Comparison of ENCODE assay signal across 8 cellular contexts in the genomic region with DNA sequence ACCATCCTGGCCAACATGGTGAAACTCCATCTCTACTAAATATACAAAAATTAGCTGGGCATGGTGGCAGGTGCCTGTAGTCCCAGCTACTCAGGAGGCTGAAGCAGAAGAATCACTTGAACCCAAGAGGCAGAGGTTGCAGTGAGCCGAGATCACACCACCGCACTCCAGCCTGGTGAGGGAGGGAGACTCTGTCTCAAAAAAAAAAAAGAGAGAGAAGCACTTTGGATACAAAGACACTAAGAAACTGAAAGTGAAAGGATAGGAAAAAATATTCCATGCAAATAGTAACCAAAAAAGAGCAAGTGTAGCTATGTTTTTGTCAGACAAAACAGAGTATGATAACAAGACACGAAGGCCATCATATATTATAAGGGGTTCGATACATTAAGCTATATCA. TPM values are rescaled to one million over a fixed set of nuclear protein-coding genes. Genes with fewer than 3 reads are reported as not detected.
DNase-seq lines count a peak whose midpoint lies in the region; ATAC-seq and TF ChIP-seq lines count a peak whose summit lies in the region.
"Not testable (repeated sequence)": the region's sequence is repeated elsewhere in the genome, so short reads cannot be mapped to it uniquely, and the experiment has no call there.

No MANE protein-coding gene starts in this region.

- ATAC-seq in DND-41 (ENCODE audit: insufficient read depth, low read depth): peak; percentile 56; the same call in 2 of the 3 replicates
- ATAC-seq in activated T-helper 17 cell treated with anti-CD3 and anti-CD28 coated beads, Interleukin-2, amount 50 U/mL, for 72 hours (replicated peaks); gastrocnemius medialis: not testable (repeated sequence)
- peak in 5 of 8 donors; percentile 47 to 74 (median 66) for ATAC-seq in heart right ventricle
- ATAC-seq in memory B cell (ENCODE audit: low read depth): peak; percentile 49

- H4K20me1 ChIP-seq in DND-41 (ENCODE audit: insufficient read depth, low read length): peaks cover 22% of the 10 kb centered on the region; the same call in 1 of the 2 replicates

- peaks cover 99% of the 10 kb centered on the region for H3K79me2 ChIP-seq in DND-41 (ENCODE audit: insufficient read depth, low read length)

- H3K4me1 ChIP-seq in DND-41 (ENCODE audit: insufficient read depth, low read length) (peaks cover 78% of the 10 kb centered on the region), heart right ventricle (peaks cover 0 to 56% (median 35%) of the 10 kb centered on the region in 9 donors), gastrocnemius medialis (peaks cover 4 to 14% of the 10 kb centered on the region in 2 donors), vagina (peaks cover 23% of the 10 kb centered on the region)

- not testable (repeated sequence) for H3K36me3 ChIP-seq in DND-41 (ENCODE audit: insufficient read depth, low read length); heart right ventricle; gastrocnemius medialis; vagina

- peak overlapping the region in 1 of 2 experiments; percentile 30; a peak in 1 of 4 replicates for H3K4me3 ChIP-seq in DND-41 (ENCODE audit: low read depth in 1 of 2, low read length in 2 of 2)
- H3K4me3 ChIP-seq in choroid plexus epithelial cell (ENCODE audit: low read depth, low read length): not testable (repeated sequence)
- peak overlapping the region in 8 of 10 donors; percentile 10 to 39 (median 32) for H3K4me3 ChIP-seq in heart right ventricle
- H3K4me3 ChIP-seq in gastrocnemius medialis: peak overlapping the region in 3 of 4 donors; percentile 3 to 30 (median 28)
- peak overlapping the region in 1 of 2 donors; percentile 5 for H3K4me3 ChIP-seq in vagina

- H3K9me3 Mint-ChIP-seq in activated T-helper 17 cell treated with anti-CD3 and anti-CD28 coated beads, Interleukin-2, amount 50 U/mL, for 72 hours; memory B cell: not testable (repeated sequence)

- not testable (repeated sequence) for H2AFZ ChIP-seq in DND-41 (ENCODE audit: low read depth, low read length)

- H3K27me3 Mint-ChIP-seq in activated T-helper 17 cell treated with anti-CD3 and anti-CD28 coated beads, Interleukin-2, amount 50 U/mL, for 72 hours; memory B cell: not testable (repeated sequence)

- 36 to 72% methylated on average over 4 of the region's 4 CpGs for WGBS in heart right ventricle, 2 donors

- not testable (repeated sequence) for TF ChIP-seq POLR2A in gastrocnemius medialis (IDR thresholded peaks at IDR 0.05); vagina (IDR thresholded peaks at IDR 0.05)

- H3K27ac Mint-ChIP-seq in activated T-helper 17 cell treated with anti-CD3 and anti-CD28 coated beads, Interleukin-2, amount 50 U/mL, for 72 hours: peak overlapping the region; percentile 33
- peak overlapping the region; percentile 76 for H3K27ac Mint-ChIP-seq in memory B cell

- H3K27ac ChIP-seq in DND-41 (ENCODE audit: low read length) (peak overlapping the region; percentile 66), heart right ventricle (peak overlapping the region in 9 of 10 donors; percentile 30 to 73 (median 55)), gastrocnemius medialis (peak overlapping the region in 3 of 4 donors; percentile 57 to 62 (median 60)), vagina (peak overlapping the region; percentile 60)

- H3K4me1 Mint-ChIP-seq in activated T-helper 17 cell treated with anti-CD3 and anti-CD28 coated beads, Interleukin-2, amount 50 U/mL, for 72 hours: peaks cover 43% of the 10 kb centered on the region
- H3K4me1 Mint-ChIP-seq in memory B cell: peaks cover 42% of the 10 kb centered on the region

- peak overlapping the region; percentile 61 for H3K4me3 Mint-ChIP-seq in activated T-helper 17 cell treated with anti-CD3 and anti-CD28 coated beads, Interleukin-2, amount 50 U/mL, for 72 hours
- peak overlapping the region; percentile 71 for H3K4me3 Mint-ChIP-seq in memory B cell

- in situ Hi-C loops in gastrocnemius medialis (cut with MboI; ENCODE audit: low sequenced_read_pairs in 4 of 4): not testable (repeated sequence)

- H3K9me3 ChIP-seq in DND-41 (ENCODE audit: insufficient read depth, low read length, severe bottlenecking) (peaks cover 18% of the 10 kb centered on the region), heart right ventricle (peaks cover 0 to 39% (median 22%) of the 10 kb centered on the region in 11 donors), gastrocnemius medialis (peaks cover 0 to 15% (median 4%) of the 10 kb centered on the region in 3 donors), vagina (peaks cover 10% of the 10 kb centered on the region)

- TF ChIP-seq CTCF in DND-41 (IDR thresholded peaks at IDR 0.05; ENCODE audit: borderline replicate concordance, extremely low read depth, low read length, poor library complexity, severe bottlenecking); choroid plexus epithelial cell (conservative IDR thresholded peaks at IDR 0.05; ENCODE audit: low read depth, low read length); heart right ventricle (IDR thresholded peaks at IDR 0.05); gastrocnemius medialis (IDR thresholded peaks at IDR 0.05 in 4 of 5, conservative IDR thresholded peaks at IDR 0.05 in 1 of 5); vagina (IDR thresholded peaks at IDR 0.05): not testable (repeated sequence)

- H3K27me3 ChIP-seq in DND-41 (ENCODE audit: insufficient read depth, low read length, poor library complexity); heart right ventricle; gastrocnemius medialis; vagina: not testable (repeated sequence)

- peak overlapping the region; percentile 56 for H3K4me2 ChIP-seq in DND-41 (ENCODE audit: insufficient read depth, low read length)

- peak overlapping the region; percentile 25; the same call in 1 of the 2 replicates for H3K9ac ChIP-seq in DND-41 (ENCODE audit: low read depth, low read length)

- H3K36me3 Mint-ChIP-seq in activated T-helper 17 cell treated with anti-CD3 and anti-CD28 coated beads, Interleukin-2, amount 50 U/mL, for 72 hours (ENCODE audit: low read depth): peaks cover 31% of the 10 kb centered on the region
- peaks cover 23% of the 10 kb centered on the region for H3K36me3 Mint-ChIP-seq in memory B cell

- intact Hi-C loops in heart right ventricle (cut with DNase I): loop anchor here in 1 of 10 donors (10.0 kb wide), 1 partner anchor 48 kb away; no protein-coding TSS in a partner anchor
- intact Hi-C loops in gastrocnemius medialis (cut with DNase I; ENCODE audit: low total_unique reads); vagina (cut with DNase I): not testable (repeated sequence)

- DNase-seq in DND-41 (peak; percentile 54), OCI-M1 (lab: John Stamatoyannopoulos, UW) (peak; percentile 86), choroid plexus epithelial cell (ENCODE audit: low read depth) (peak; percentile 33)
- not testable (repeated sequence) for DNase-seq in heart right ventricle; memory B cell (ENCODE audit: low spot score in 2 of 2); gastrocnemius medialis; vagina (ENCODE audit: extremely low spot score in 2 of 2)

RNA-seq across cellular contexts. Expression of a gene that starts 53.5 kb away (rescaled TPM):
- 10 to 100 TPM; 28.5 to 38.1 TPM for total RNA-seq in activated T-helper 17 cell treated with anti-CD3 and anti-CD28 coated beads, Interleukin-2, amount 50 U/mL, for 72 hours
- total RNA-seq in heart right ventricle (10 to 100 TPM; 14.5 to 32.4 (median 21.7) TPM), gastrocnemius medialis (10 to 100 TPM; 10.9 to 25.1 (median 20.9) TPM), vagina (72.4 TPM)
- 10 to 100 TPM in 1 of 2 donors, 1 to 10 TPM in 1; 8.5 to 11.0 TPM for polyA plus RNA-seq in heart right ventricle
